In the genomic region with DNA sequence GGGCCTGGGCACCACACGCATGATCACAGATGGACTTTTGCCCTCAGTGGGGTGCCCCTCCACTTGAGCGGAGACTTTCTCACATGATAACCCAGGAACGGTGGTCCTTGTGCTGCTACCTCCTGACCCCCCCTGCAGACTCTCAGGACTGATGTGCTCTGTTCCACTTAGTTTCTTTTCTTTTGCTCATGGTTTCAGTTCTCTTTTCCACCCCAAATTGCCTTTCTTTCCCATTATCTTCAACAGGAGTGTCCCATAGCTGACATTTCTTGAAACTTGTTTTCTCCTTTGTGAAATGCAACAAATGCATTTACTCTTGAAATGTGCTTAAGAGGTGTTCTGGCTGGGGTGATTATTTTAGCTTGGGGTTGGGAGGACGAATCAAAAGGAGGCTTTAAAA, we compare ENCODE assay signal across 20 cellular contexts. TPM values are rescaled to one million over a fixed set of nuclear protein-coding genes. Genes with fewer than 3 reads are reported as not detected.
"Had no signal": no experiment of that assay in that cellular context is flagged by ENCODE, and none has a peak within 500 bp of the region (broad histone marks: within the 10 kb centered on the region; RNA-seq: fewer than 3 reads in every experiment).

No MANE protein-coding gene starts in this region.

- FAIRE-seq: islet of Langerhans, pancreas had no signal

- H3K27me3 ChIP-seq: brain microvascular endothelial cell, esophagus muscularis mucosa, sigmoid colon, spleen, tibial nerve had no signal

- H3K9me3 ChIP-seq: esophagus muscularis mucosa, pancreas, sigmoid colon, spleen, tibial nerve had no signal

- H3K27me3 Mint-ChIP-seq: central memory CD8-positive, alpha-beta T cell; naive thymus-derived CD8-positive, alpha-beta T cell had no signal

- DNase-seq: activated CD4-positive, alpha-beta T cell treated with anti-CD3 and anti-CD28 coated beads for 1 hour; brain microvascular endothelial cell; effector CD4-positive, alpha-beta T cell; mammary epithelial cell; naive thymus-derived CD8-positive, alpha-beta T cell; pancreas; sigmoid colon; spleen; T-helper 1 cell; T1000 had no signal

- H3K4me3 ChIP-seq: coronary artery, esophagus muscularis mucosa, pancreas, sigmoid colon, spleen, tibial nerve had no signal

- ATAC-seq: activated naive CD4-positive, alpha-beta T cell treated with anti-CD3 and anti-CD28 coated beads, Interleukin-2, amount 50 U/mL, for 72 hours; left lobe of liver; naive thymus-derived CD8-positive, alpha-beta T cell; pancreas; SK-N-SH treated with all-trans-retinoic acid at 6 μM for 48 hours had no signal

- H3K9me3 Mint-ChIP-seq: activated naive CD4-positive, alpha-beta T cell treated with anti-CD3 and anti-CD28 coated beads, Interleukin-2, amount 50 U/mL, for 72 hours; central memory CD8-positive, alpha-beta T cell had no signal

- H3K4me3 Mint-ChIP-seq: central memory CD8-positive, alpha-beta T cell; naive thymus-derived CD8-positive, alpha-beta T cell had no signal

- H3K27ac ChIP-seq: brain microvascular endothelial cell, coronary artery, esophagus muscularis mucosa, pancreas, sigmoid colon, tibial nerve had no signal

- H3K4me1 ChIP-seq: esophagus muscularis mucosa, pancreas, sigmoid colon, tibial nerve had no signal

RNA-seq across cellular contexts. Expression of a gene that starts 9.0 kb away (rescaled TPM):
- total RNA-seq: activated naive CD4-positive, alpha-beta T cell treated with anti-CD3 and anti-CD28 coated beads, Interleukin-2, amount 50 U/mL, for 72 hours; esophagus muscularis mucosa; left lobe of liver; mammary epithelial cell; mononuclear cell; naive thymus-derived CD8-positive, alpha-beta T cell; pancreas; sigmoid colon; spleen; subcutaneous adipose tissue; tibial nerve had no signal
- polyA plus RNA-seq: mammary epithelial cell; naive thymus-derived CD8-positive, alpha-beta T cell; pancreas; sigmoid colon had no signal
